ENCODE assay signal across 27 cellular contexts in genomic region chr3:151789853-151790463, GRCh38. TPM values are rescaled to one million over a fixed set of nuclear protein-coding genes. Genes with fewer than 3 reads are reported as not detected.
DNase-seq lines count a peak whose midpoint lies in the region; ATAC-seq and TF ChIP-seq lines count a peak whose summit lies in the region.
"Had no signal": no experiment of that assay in that cellular context is flagged by ENCODE, and none has a peak within 500 bp of the region (broad histone marks: within the 10 kb centered on the region; RNA-seq: fewer than 3 reads in every experiment).

No MANE protein-coding gene starts in this region.

- WGBS in ectodermal cell, 2 experiments: 86% methylated on average over 1 of the region's 1 CpG; no CpG with 5 or more reads in 1 of the 2 experiments

- POLR2A ChIA-PET in HEK293 (lab: Yijun Ruan, JAX): no interaction called here
- POLR2A ChIA-PET in activated CD4-positive, alpha-beta memory T cell treated with anti-CD3 and anti-CD28 coated beads for 36 hours (lab: Charles Lee): no interaction called here

- H3K4me3 ChIP-seq in AG10803 (ENCODE audit: low read length) (no peak overlapping the region), HEK293 (ENCODE audit: low read depth, low read length) (no peak overlapping the region), ectodermal cell (ENCODE audit: insufficient read depth, low read depth, low read length) (no peak overlapping the region), lower lobe of right lung (no peak overlapping the region), left ventricle myocardium inferior (no peak overlapping the region)
- H3K4me3 ChIP-seq: BLaER1, skin epidermis had no signal

- TF ChIP-seq CTCF in AG10803 (conservative IDR thresholded peaks at IDR 0.05; ENCODE audit: low read length) (no peak), HEK293 (tag by site-specific recombination; IDR thresholded peaks at IDR 0.05) (no peak), lower lobe of right lung (IDR thresholded peaks at IDR 0.05) (no peak), left ventricle myocardium inferior (IDR thresholded peaks at IDR 0.05; ENCODE audit: borderline replicate concordance) (no peak)

- CTCF ChIA-PET in HEK293 (lab: Yijun Ruan, JAX): no interaction called here
- CTCF ChIA-PET in activated CD4-positive, alpha-beta memory T cell treated with anti-CD3 and anti-CD28 coated beads for 36 hours (lab: Charles Lee): no interaction called here

- H3K9me3 Mint-ChIP-seq in activated CD4-positive, alpha-beta memory T cell treated with anti-CD3 and anti-CD28 coated beads for 36 hours: no peaks in the 10 kb centered on the region
- H3K9me3 Mint-ChIP-seq: activated CD4-positive, alpha-beta T cell treated with anti-CD3 and anti-CD28 coated beads, Interleukin-2, amount 10 ng/mL, durations not matched to agents 24 days and 14 days; activated T-cell treated with anti-CD3 and anti-CD28 coated beads, Interleukin-2, amount 50 U/mL, for 4 hours; natural killer cell had no signal

- DNase-seq in AG10803 (ENCODE audit: low read depth) (peak; percentile 29), lower lobe of right lung (no peak), NCI-H146 treated with DMSO at 0.1 percent for 48 hours (lab: John Stamatoyannopoulos, UW; ENCODE audit: unreplicated experiment) (no peak), left ventricle myocardium inferior (no peak), NCI-H128 (lab: John Stamatoyannopoulos, UW; ENCODE audit: unreplicated experiment) (no peak)
- no peak for DNase-seq in activated CD4-positive, alpha-beta memory T cell treated with anti-CD3 and anti-CD28 coated beads for 36 hours
- DNase-seq: ACHN; activated CD4-positive, alpha-beta T cell treated with anti-CD3 and anti-CD28 coated beads, Interleukin-2, amount 10 ng/mL, durations not matched to agents 24 days and 14 days; activated naive CD4-positive, alpha-beta T cell; activated T-cell treated with anti-CD3 and anti-CD28 coated beads, Interleukin-2, amount 50 U/mL, for 4 hours; effector CD8-positive, alpha-beta T cell; HCEC 1CT; left ventricle myocardium superior; natural killer cell; NCI-H1105; NCI-H2081; NCI-H748 treated with DMSO at 0.1 percent for 48 hours; stimulated activated CD4-positive, alpha-beta T cell treated with anti-CD3 and anti-CD28 coated beads, Interleukin-1b, Interleukin-23, amount 100 ng/mL, for 48 hours; T-helper 9 cell; trophoblast cell had no signal

- H3K27me3 ChIP-seq in ectodermal cell (ENCODE audit: control insufficient read depth, insufficient read depth, low read length, poor library complexity, severe bottlenecking): no peaks in the 10 kb centered on the region
- no peaks in the 10 kb centered on the region for H3K27me3 ChIP-seq in lower lobe of right lung (ENCODE audit: low read depth)
- no peaks in the 10 kb centered on the region for H3K27me3 ChIP-seq in left ventricle myocardium inferior (ENCODE audit: low read depth)
- H3K27me3 ChIP-seq: BLaER1 had no signal

- H3K9me3 ChIP-seq in HEK293 (ENCODE audit: control insufficient read depth, insufficient read depth, low read depth, low read length) (no peaks in the 10 kb centered on the region), ectodermal cell (ENCODE audit: control insufficient read depth, low read length) (no peaks in the 10 kb centered on the region), lower lobe of right lung (no peaks in the 10 kb centered on the region), left ventricle myocardium inferior (replicated peaks) (no peaks in the 10 kb centered on the region)

- no peaks in the 10 kb centered on the region for H3K4me1 Mint-ChIP-seq in activated CD4-positive, alpha-beta memory T cell treated with anti-CD3 and anti-CD28 coated beads for 36 hours (ENCODE audit: low read depth)
- H3K4me1 Mint-ChIP-seq: activated CD4-positive, alpha-beta T cell treated with anti-CD3 and anti-CD28 coated beads, Interleukin-2, amount 10 ng/mL, durations not matched to agents 24 days and 14 days; natural killer cell had no signal

- H3K4me1 ChIP-seq in HEK293 (ENCODE audit: control insufficient read depth, insufficient read depth, low read length) (no peaks in the 10 kb centered on the region), ectodermal cell (ENCODE audit: control insufficient read depth, insufficient read depth, low read length) (no peaks in the 10 kb centered on the region), lower lobe of right lung (no peaks in the 10 kb centered on the region), left ventricle myocardium inferior (no peaks in the 10 kb centered on the region)
- H3K4me1 ChIP-seq: BLaER1 had no signal

- H3K27ac Mint-ChIP-seq in activated CD4-positive, alpha-beta memory T cell treated with anti-CD3 and anti-CD28 coated beads for 36 hours: no peak overlapping the region
- H3K27ac Mint-ChIP-seq: activated CD4-positive, alpha-beta T cell treated with anti-CD3 and anti-CD28 coated beads, Interleukin-2, amount 10 ng/mL, durations not matched to agents 24 days and 14 days; natural killer cell had no signal

- H3K27ac ChIP-seq in HEK293 (ENCODE audit: extremely low read depth, low read depth, low read length): no peak overlapping the region
- peak overlapping the region; percentile 2 for H3K27ac ChIP-seq in ectodermal cell (ENCODE audit: insufficient read depth, low read depth, low read length, poor library complexity, severe bottlenecking)
- H3K27ac ChIP-seq in lower lobe of right lung: peak overlapping the region; percentile 5
- H3K27ac ChIP-seq in left ventricle myocardium inferior (replicated peaks): no peak overlapping the region
- H3K27ac ChIP-seq: BLaER1 had no signal

- peak in 1 of 2 donors; percentile 87 for ATAC-seq in lower lobe of right lung
- ATAC-seq: activated T-cell treated with anti-CD3 and anti-CD28 coated beads, Interleukin-2, amount 50 U/mL, for 4 hours; left ventricle myocardium superior; natural killer cell had no signal

- intact Hi-C loops in lower lobe of right lung (cut with DNase I): no loop called here
- intact Hi-C loops in activated CD4-positive, alpha-beta memory T cell treated with anti-CD3 and anti-CD28 coated beads for 36 hours (cut with micrococcal nuclease): no loop called here
- intact Hi-C loops in left ventricle myocardium inferior (cut with micrococcal nuclease): no loop called here

- H3K27me3 Mint-ChIP-seq in activated CD4-positive, alpha-beta memory T cell treated with anti-CD3 and anti-CD28 coated beads for 36 hours: peaks cover 1% of the 10 kb centered on the region

- H3K36me3 Mint-ChIP-seq in activated CD4-positive, alpha-beta memory T cell treated with anti-CD3 and anti-CD28 coated beads for 36 hours: no peaks in the 10 kb centered on the region
- H3K36me3 Mint-ChIP-seq: natural killer cell had no signal

- H3K36me3 ChIP-seq in HEK293 (ENCODE audit: control insufficient read depth in 2 of 2, insufficient read depth in 1 of 2, low read length in 2 of 2) (no peaks in the 10 kb centered on the region), ectodermal cell (ENCODE audit: control insufficient read depth, insufficient read depth, low read length) (no peaks in the 10 kb centered on the region), lower lobe of right lung (no peaks in the 10 kb centered on the region), left ventricle myocardium inferior (no peaks in the 10 kb centered on the region)
- H3K36me3 ChIP-seq: BLaER1 had no signal

- H3K4me3 Mint-ChIP-seq in activated CD4-positive, alpha-beta memory T cell treated with anti-CD3 and anti-CD28 coated beads for 36 hours: no peak overlapping the region
- H3K4me3 Mint-ChIP-seq: activated CD4-positive, alpha-beta T cell treated with anti-CD3 and anti-CD28 coated beads, Interleukin-2, amount 10 ng/mL, durations not matched to agents 24 days and 14 days; activated T-cell treated with anti-CD3 and anti-CD28 coated beads, Interleukin-2, amount 50 U/mL, for 4 hours; natural killer cell had no signal

TF ChIP-seq in HEK293, 187 proteins besides CTCF, POLR2A, EP300 and RAD21:
- TF ChIP-seq ZNF23 (tag by site-specific recombination; IDR thresholded peaks at IDR 0.05; ENCODE audit: borderline replicate concordance) (no peak), PRDM1 (tag by site-specific recombination; IDR thresholded peaks at IDR 0.05) (0 out of 2 replicates have a peak, but pooled peaks have one; percentile 31)
TF ChIP-seq in HEK293: peak in this region for 1.

RNA-seq across cellular contexts. Expression of gene AADAC, which starts 24.0 kb away (rescaled TPM):
- not detected for polyA plus RNA-seq in ectodermal cell (2013, experiment 1 of 4)
- not detected for polyA plus RNA-seq in ectodermal cell (2013, experiment 2 of 4)
- polyA plus RNA-seq in ectodermal cell (2013, experiment 3 of 4): not detected
- not detected for polyA plus RNA-seq in ectodermal cell (2013, experiment 4 of 4)
- total RNA-seq in lower lobe of right lung (5.6 TPM), left ventricle myocardium inferior (not detected)
- not detected for total RNA-seq in activated CD4-positive, alpha-beta memory T cell treated with anti-CD3 and anti-CD28 coated beads for 36 hours
- total RNA-seq: activated CD4-positive, alpha-beta T cell treated with anti-CD3 and anti-CD28 coated beads, Interleukin-2, amount 10 ng/mL, durations not matched to agents 24 days and 14 days; mononuclear cell; natural killer cell; renal cortical epithelial cell had no signal

RNA-seq across cellular contexts. Expression of gene AADACL2, which starts 56.2 kb away (rescaled TPM):
- polyA plus RNA-seq in ectodermal cell (2013, experiment 1 of 4): not detected
- not detected for polyA plus RNA-seq in ectodermal cell (2013, experiment 2 of 4)
- polyA plus RNA-seq in ectodermal cell (2013, experiment 3 of 4): not detected
- polyA plus RNA-seq in ectodermal cell (2013, experiment 4 of 4): not detected
- total RNA-seq in lower lobe of right lung (0.21 TPM), left ventricle myocardium inferior (not detected)
- total RNA-seq in activated CD4-positive, alpha-beta memory T cell treated with anti-CD3 and anti-CD28 coated beads for 36 hours: not detected
- total RNA-seq: activated CD4-positive, alpha-beta T cell treated with anti-CD3 and anti-CD28 coated beads, Interleukin-2, amount 10 ng/mL, durations not matched to agents 24 days and 14 days; activated T-cell treated with anti-CD3 and anti-CD28 coated beads, Interleukin-2, amount 50 U/mL, for 4 hours; epithelial cell of proximal tubule; left ventricle myocardium superior; mononuclear cell; natural killer cell; renal cortical epithelial cell had no signal

Comparison
In these comparisons a context has a peak if more than half of its experiments do, and no peak if none do; other contexts are left out.
1. H3K27ac ChIP-seq: peak in ectodermal cell (single experiment) and lower lobe of right lung (single experiment); none in HEK293 (single experiment) and left ventricle myocardium inferior (single experiment).